Comparison of ENCODE assay signal across 2 cellular contexts in the genomic region with DNA sequence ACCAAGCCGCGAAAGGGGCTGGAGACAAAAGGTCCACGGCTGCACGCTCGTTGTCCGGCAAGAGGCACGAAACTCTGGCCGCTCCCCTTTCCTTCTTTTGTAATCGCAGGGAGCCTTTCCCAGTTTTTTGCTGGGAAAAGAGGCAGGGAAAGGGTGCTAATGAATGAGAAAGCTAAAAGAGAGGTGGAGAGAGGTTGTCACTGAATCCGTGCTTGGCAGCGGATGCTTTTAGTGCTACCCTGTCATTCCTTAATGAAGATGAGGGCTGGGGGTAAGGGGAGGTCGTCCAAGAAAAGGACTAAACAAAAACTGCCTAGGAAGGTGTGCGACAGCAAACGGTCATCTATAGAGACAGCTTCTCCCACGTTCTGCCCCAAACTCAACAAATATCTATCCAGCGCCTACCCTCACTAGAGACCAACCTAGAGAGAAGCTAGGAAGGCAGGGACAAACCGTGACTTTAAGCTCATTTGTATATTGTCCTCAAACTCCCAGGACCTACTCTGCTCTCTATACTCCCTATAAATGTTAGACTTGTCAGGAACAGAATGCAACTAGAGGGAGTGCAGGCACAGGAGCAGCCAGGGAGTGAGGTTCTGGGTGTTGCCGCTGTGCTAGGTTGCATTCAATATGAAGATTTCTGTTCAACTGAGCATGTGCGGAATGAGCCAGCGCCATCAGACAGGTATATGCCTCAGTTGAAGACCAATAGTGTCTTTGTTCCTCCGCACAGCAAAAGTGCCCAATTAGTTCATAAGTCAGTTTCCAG.
TF ChIP-seq lines count a peak whose summit lies in the region.

No MANE protein-coding gene starts in this region.

TF ChIP-seq in WTC11, 78 proteins besides CTCF, POLR2A, EP300 and RAD21 (continues in another document):
- TF ChIP-seq FOXP1 (CRISPR knock-in tag; IDR thresholded peaks at IDR 0.05; ENCODE audit: borderline replicate concordance) (no peak), NR1H2 (CRISPR knock-in tag; IDR thresholded peaks at IDR 0.05) (no peak), MAX (CRISPR knock-in tag; IDR thresholded peaks at IDR 0.05) (no peak), ZNF416 (CRISPR knock-in tag; IDR thresholded peaks at IDR 0.05) (no peak), ATF3 (CRISPR knock-in tag; conservative IDR thresholded peaks at IDR 0.05) (no peak), NFYB (CRISPR knock-in tag; conservative IDR thresholded peaks at IDR 0.05; ENCODE audit: low read depth) (no peak), TEAD1 (CRISPR knock-in tag; IDR thresholded peaks at IDR 0.05) (no peak), E2F1 (CRISPR knock-in tag; IDR thresholded peaks at IDR 0.05) (no peak), AR (CRISPR knock-in tag; IDR thresholded peaks at IDR 0.05) (no peak), KAT7 (CRISPR knock-in tag; IDR thresholded peaks at IDR 0.05; ENCODE audit: borderline replicate concordance) (no peak), ATF6 (CRISPR knock-in tag; IDR thresholded peaks at IDR 0.05) (no peak), PRRX2 (CRISPR knock-in tag; IDR thresholded peaks at IDR 0.05) (no peak)
- TF ChIP-seq, protein P1, sequence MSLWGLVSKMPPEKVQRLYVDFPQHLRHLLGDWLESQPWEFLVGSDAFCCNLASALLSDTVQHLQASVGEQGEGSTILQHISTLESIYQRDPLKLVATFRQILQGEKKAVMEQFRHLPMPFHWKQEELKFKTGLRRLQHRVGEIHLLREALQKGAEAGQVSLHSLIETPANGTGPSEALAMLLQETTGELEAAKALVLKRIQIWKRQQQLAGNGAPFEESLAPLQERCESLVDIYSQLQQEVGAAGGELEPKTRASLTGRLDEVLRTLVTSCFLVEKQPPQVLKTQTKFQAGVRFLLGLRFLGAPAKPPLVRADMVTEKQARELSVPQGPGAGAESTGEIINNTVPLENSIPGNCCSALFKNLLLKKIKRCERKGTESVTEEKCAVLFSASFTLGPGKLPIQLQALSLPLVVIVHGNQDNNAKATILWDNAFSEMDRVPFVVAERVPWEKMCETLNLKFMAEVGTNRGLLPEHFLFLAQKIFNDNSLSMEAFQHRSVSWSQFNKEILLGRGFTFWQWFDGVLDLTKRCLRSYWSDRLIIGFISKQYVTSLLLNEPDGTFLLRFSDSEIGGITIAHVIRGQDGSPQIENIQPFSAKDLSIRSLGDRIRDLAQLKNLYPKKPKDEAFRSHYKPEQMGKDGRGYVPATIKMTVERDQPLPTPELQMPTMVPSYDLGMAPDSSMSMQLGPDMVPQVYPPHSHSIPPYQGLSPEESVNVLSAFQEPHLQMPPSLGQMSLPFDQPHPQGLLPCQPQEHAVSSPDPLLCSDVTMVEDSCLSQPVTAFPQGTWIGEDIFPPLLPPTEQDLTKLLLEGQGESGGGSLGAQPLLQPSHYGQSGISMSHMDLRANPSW (CRISPR knock-in tag; conservative IDR thresholded peaks at IDR 0.05; ENCODE audit: low read depth), result no peak

TF ChIP-seq in H1, 55 proteins besides CTCF, POLR2A, EP300 and RAD21:
- TF ChIP-seq CHD1 (IDR thresholded peaks at IDR 0.05; ENCODE audit: low read depth, low read length), result no peak
- TF ChIP-seq FOSL1 (IDR thresholded peaks at IDR 0.05; ENCODE audit: insufficient read depth, low read depth, low read length), result no peak
- no peak for TF ChIP-seq MAFK (IDR thresholded peaks at IDR 0.05; ENCODE audit: low read depth, low read length)
- TF ChIP-seq, protein P2, sequence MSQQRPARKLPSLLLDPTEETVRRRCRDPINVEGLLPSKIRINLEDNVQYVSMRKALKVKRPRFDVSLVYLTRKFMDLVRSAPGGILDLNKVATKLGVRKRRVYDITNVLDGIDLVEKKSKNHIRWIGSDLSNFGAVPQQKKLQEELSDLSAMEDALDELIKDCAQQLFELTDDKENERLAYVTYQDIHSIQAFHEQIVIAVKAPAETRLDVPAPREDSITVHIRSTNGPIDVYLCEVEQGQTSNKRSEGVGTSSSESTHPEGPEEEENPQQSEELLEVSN (IDR thresholded peaks at IDR 0.05), result 0 out of 2 replicates have a peak, but pooled peaks have one; percentile 27
- no peak for TF ChIP-seq POLR2AphosphoS5 (IDR thresholded peaks at IDR 0.05; ENCODE audit: low read depth, low read length)
TF ChIP-seq in H1: peak in this region for 1.
